ENCODE assay signal across 23 cellular contexts in genomic region chr21:15839601-15840000, GRCh38.
"Had no signal": no experiment of that assay in that cellular context is flagged by ENCODE, and none has a peak within 500 bp of the region (broad histone marks: within the 10 kb centered on the region; RNA-seq: fewer than 3 reads in every experiment).

No MANE protein-coding gene starts in this region.

- H3K4me1 ChIP-seq: suprapubic skin had no signal

- H3K9me3 Mint-ChIP-seq: activated CD4-positive, alpha-beta memory T cell treated with anti-CD3 and anti-CD28 coated beads, Interleukin-2, amount 10 ng/mL, durations not matched to agents 7 days and 5 days; activated CD4-positive, alpha-beta T cell treated with anti-CD3 and anti-CD28 coated beads, Interleukin-2, amount 10 ng/mL, durations not matched to agents 24 days and 14 days; activated naive CD4-positive, alpha-beta T cell treated with anti-CD3 and anti-CD28 coated beads for 36 hours; activated T-cell treated with anti-CD3 and anti-CD28 coated beads, Interleukin-2, amount 50 U/mL, for 72 hours; endodermal cell; mesothelial cell of epicardium; naive thymus-derived CD8-positive, alpha-beta T cell; stimulated activated memory B cell treated with anti-CD40 and anti-IgM and Interleukin-4, amounts not matched to agents 10 μg/mL and 1 μg/mL and 100 μg/mL, for 72 hours had no signal

- H3K4me3 ChIP-seq: left lung, lung, sigmoid colon, smooth muscle cell, stomach, suprapubic skin, tibial nerve had no signal

- H3K27ac Mint-ChIP-seq: activated CD4-positive, alpha-beta memory T cell treated with anti-CD3 and anti-CD28 coated beads, Interleukin-2, amount 10 ng/mL, durations not matched to agents 7 days and 5 days; activated CD4-positive, alpha-beta T cell treated with anti-CD3 and anti-CD28 coated beads, Interleukin-2, amount 10 ng/mL, durations not matched to agents 24 days and 14 days; activated naive CD4-positive, alpha-beta T cell treated with anti-CD3 and anti-CD28 coated beads for 36 hours; activated T-cell treated with anti-CD3 and anti-CD28 coated beads, Interleukin-2, amount 50 U/mL, for 72 hours; endodermal cell; mesothelial cell of epicardium; stimulated activated memory B cell treated with anti-CD40 and anti-IgM and Interleukin-4, amounts not matched to agents 10 μg/mL and 1 μg/mL and 100 μg/mL, for 72 hours had no signal

- H3K27me3 ChIP-seq: left lung, sigmoid colon, stomach, suprapubic skin, tibial nerve had no signal

- H3K27ac ChIP-seq: left lung, sigmoid colon, stomach, suprapubic skin, tibial nerve had no signal

- DNase-seq: activated CD4-positive, alpha-beta memory T cell treated with anti-CD3 and anti-CD28 coated beads, Interleukin-2, amount 10 ng/mL, durations not matched to agents 7 days and 5 days; activated CD4-positive, alpha-beta T cell treated with anti-CD3 and anti-CD28 coated beads, Interleukin-2, amount 10 ng/mL, durations not matched to agents 24 days and 14 days; activated effector memory CD4-positive, alpha-beta T cell treated with Interleukin-2 at 50 U/mL for 16 hours; activated naive CD4-positive, alpha-beta T cell treated with anti-CD3 and anti-CD28 coated beads for 36 hours; activated T-cell treated with anti-CD3 and anti-CD28 coated beads, Interleukin-2, amount 50 U/mL, for 72 hours; aorta; cerebellar nuclear complex; cortex of kidney; endodermal cell; foreskin fibroblast; kidney glomerular epithelial cell; left lung; naive thymus-derived CD8-positive, alpha-beta T cell; retina; sigmoid colon; stimulated activated CD4-positive, alpha-beta T cell treated with anti-CD3 and anti-CD28 coated beads, Interleukin-15, amount 100 ng/mL, for 24 hours; stomach had no signal

- ATAC-seq: activated T-cell treated with anti-CD3 and anti-CD28 coated beads, Interleukin-2, amount 50 U/mL, for 72 hours; left lung; naive thymus-derived CD8-positive, alpha-beta T cell; stimulated activated memory B cell treated with anti-CD40 and anti-IgM and Interleukin-4, amounts not matched to agents 10 μg/mL and 1 μg/mL and 100 μg/mL, for 72 hours had no signal
